12 cellular contexts compared by ENCODE assay signal in the genomic region with DNA sequence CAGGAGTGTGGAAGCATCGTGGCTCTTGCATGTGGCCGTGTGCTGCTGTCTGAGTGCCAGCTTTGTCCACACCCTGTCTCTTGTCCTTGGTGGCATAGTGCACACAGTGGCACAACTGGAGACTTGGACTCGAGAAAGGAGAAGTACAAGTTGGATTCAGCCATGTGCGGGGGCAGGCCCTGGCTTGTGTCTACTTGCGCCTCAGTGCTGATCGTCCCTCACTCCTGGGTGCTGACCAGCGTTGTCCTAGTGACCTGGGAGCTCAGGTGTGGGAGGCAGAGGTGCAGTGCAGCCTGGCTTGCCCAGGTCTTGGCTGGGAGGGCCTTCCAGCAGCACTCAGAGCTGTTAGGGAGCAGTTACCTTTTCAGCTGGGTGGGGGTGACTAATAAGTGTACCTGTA. TPM values are rescaled to one million over a fixed set of nuclear protein-coding genes. Genes with fewer than 3 reads are reported as not detected.
DNase-seq lines count a peak whose midpoint lies in the region; ATAC-seq and TF ChIP-seq lines count a peak whose summit lies in the region.
"Had no signal": no experiment of that assay in that cellular context is flagged by ENCODE, and none has a peak within 500 bp of the region (broad histone marks: within the 10 kb centered on the region; RNA-seq: fewer than 3 reads in every experiment).

No MANE protein-coding gene starts in this region.

- intact Hi-C loops in CD4-positive, alpha-beta memory T cell (cut with micrococcal nuclease): loop anchor here (2.0 kb wide), 1 partner anchor 16 kb away; no protein-coding TSS in a partner anchor
- intact Hi-C loops in posterior vena cava (cut with DNase I): no loop called here

- H3K9me3 ChIP-seq in CD4-positive, alpha-beta memory T cell (ENCODE audit: control insufficient read depth in 1 of 2, low read length in 2 of 2): no peaks in the 10 kb centered on the region
- H3K9me3 ChIP-seq in cardiac muscle cell (ENCODE audit: low read depth): no peaks in the 10 kb centered on the region
- H3K9me3 ChIP-seq: Peyer's patch had no signal

- H3K27ac Mint-ChIP-seq in CD4-positive, alpha-beta memory T cell: peak overlapping the region; percentile 1 to 90 (median 78)
- H3K27ac Mint-ChIP-seq in T-cell: peak overlapping the region; percentile 29 to 50

- no peak for ATAC-seq in T-cell (replicated peaks in 1 of 4)
- ATAC-seq: GM12878 had no signal

- POLR2A ChIA-PET in CD4-positive, alpha-beta memory T cell (lab: Charles Lee; ENCODE audit: partially characterized antibody): interaction anchor here (1.8 kb wide), 1 partner anchor 9 kb away, joined by 5 read pairs; no protein-coding TSS in a partner anchor
- POLR2A ChIA-PET in T-cell (lab: Charles Lee): no interaction called here

- peaks cover 56% of the 10 kb centered on the region for H3K4me1 ChIP-seq in CD4-positive, alpha-beta memory T cell (ENCODE audit: insufficient read depth, low read length)
- H3K4me1 ChIP-seq in cardiac muscle cell (ENCODE audit: low read depth): no peaks in the 10 kb centered on the region

- H3K27me3 ChIP-seq in CD4-positive, alpha-beta memory T cell (ENCODE audit: insufficient read depth, low read length): no peaks in the 10 kb centered on the region
- no peaks in the 10 kb centered on the region for H3K27me3 ChIP-seq in cardiac muscle cell
- H3K27me3 ChIP-seq: Peyer's patch had no signal

- peak overlapping the region in 4 of 8 donors; percentile 11 to 67 (median 26) for H3K4me3 Mint-ChIP-seq in CD4-positive, alpha-beta memory T cell
- peak overlapping the region in 1 of 3 donors; percentile 3 for H3K4me3 Mint-ChIP-seq in T-cell

- H3K27me3 Mint-ChIP-seq in CD4-positive, alpha-beta memory T cell: no peaks in the 10 kb centered on the region
- no peaks in the 10 kb centered on the region for H3K27me3 Mint-ChIP-seq in T-cell

- no peak overlapping the region for H3K27ac ChIP-seq in CD4-positive, alpha-beta memory T cell (ENCODE audit: low read depth, low read length)
- H3K27ac ChIP-seq in cardiac muscle cell: peak overlapping the region; percentile 22

- peaks cover 3 to 8% of the 10 kb centered on the region in 2 donors for H3K36me3 Mint-ChIP-seq in CD4-positive, alpha-beta memory T cell
- H3K36me3 Mint-ChIP-seq in T-cell: peaks cover 4% of the 10 kb centered on the region

- peaks cover 47 to 77% (median 61%) of the 10 kb centered on the region in 4 donors for H3K4me1 Mint-ChIP-seq in CD4-positive, alpha-beta memory T cell
- H3K4me1 Mint-ChIP-seq in T-cell: peaks cover 69 to 75% (median 73%) of the 10 kb centered on the region in 3 donors

- no peak overlapping the region for H3K4me3 ChIP-seq in CD4-positive, alpha-beta memory T cell (ENCODE audit: low read length in 2 of 2)
- H3K4me3 ChIP-seq in cardiac muscle cell: no peak overlapping the region
- H3K4me3 ChIP-seq: GM12878, Peyer's patch had no signal

- TF ChIP-seq CTCF in cardiac muscle cell (IDR thresholded peaks at IDR 0.05; ENCODE audit: low read depth, low read length): no peak

- CTCF ChIA-PET in CD4-positive, alpha-beta memory T cell (lab: Charles Lee; ENCODE audit: partially characterized antibody): interaction anchor here (0.7 kb wide), 1 partner anchor 711 kb away, joined by 3 read pairs; no protein-coding TSS in a partner anchor
- CTCF ChIA-PET in T-cell (lab: Charles Lee): no interaction called here

- H3K9me3 Mint-ChIP-seq in CD4-positive, alpha-beta memory T cell: no peaks in the 10 kb centered on the region
- H3K9me3 Mint-ChIP-seq in T-cell: no peaks in the 10 kb centered on the region

- peaks cover 6% of the 10 kb centered on the region for H3K36me3 ChIP-seq in CD4-positive, alpha-beta memory T cell (ENCODE audit: insufficient read depth, low read length)
- H3K36me3 ChIP-seq in cardiac muscle cell: no peaks in the 10 kb centered on the region

- no peak for DNase-seq in CD4-positive, alpha-beta memory T cell
- no peak for DNase-seq in T-cell
- DNase-seq in cardiac muscle cell (ENCODE audit: low read depth in 1 of 2, low spot score in 1 of 2): no peak
- DNase-seq in posterior vena cava (ENCODE audit: low spot score): peak; percentile 78
- no peak for DNase-seq in nucleus accumbens (lab: John Stamatoyannopoulos, UW)
- DNase-seq in NCI-H1092 (lab: John Stamatoyannopoulos, UW): no peak
- DNase-seq in hypothalamus (lab: John Stamatoyannopoulos, UW): no peak
- DNase-seq in GM03348 (ENCODE audit: low spot score): no peak
- DNase-seq: activated T-cell treated with anti-CD3 and anti-CD28 coated beads, Interleukin-2, amount 50 U/mL, for 48 hours; NCI-H2107 had no signal

RNA-seq across cellular contexts. Expression of a gene that starts 20.6 kb away (rescaled TPM):
- 100 to 1,000 TPM; 250 to 255 TPM for total RNA-seq in CD4-positive, alpha-beta memory T cell
- 10 to 100 TPM; 48.4 to 53.2 TPM for polyA plus RNA-seq in CD4-positive, alpha-beta memory T cell
- total RNA-seq in T-cell (100 to 1,000 TPM; 189 to 266 (median 247) TPM), cardiac muscle cell (90.9 and 172 TPM in 2 replicates), posterior vena cava (100 to 1,000 TPM; 359 to 405 TPM)
- 80.4 and 117 TPM in 2 replicates for polyA plus RNA-seq in cardiac muscle cell
